Comparison of ENCODE assay signal across 1 cellular context in genomic region chr2:181468313-181468712, GRCh38.
TF ChIP-seq lines count a peak whose summit lies in the region.

No MANE protein-coding gene starts in this region.

TF ChIP-seq in HEK293T, 16 proteins besides CTCF, POLR2A, EP300 and RAD21 (continued from another document):
- TF ChIP-seq TARDBP (IDR thresholded peaks at IDR 0.05) = no peak
- no peak for TF ChIP-seq ELF4 (IDR thresholded peaks at IDR 0.05)
- no peak for TF ChIP-seq L3MBTL2 (conservative IDR thresholded peaks at IDR 0.05)
TF ChIP-seq in HEK293T: peak in this region for 0.
